8 cellular contexts compared by ENCODE assay signal in the genomic region with DNA sequence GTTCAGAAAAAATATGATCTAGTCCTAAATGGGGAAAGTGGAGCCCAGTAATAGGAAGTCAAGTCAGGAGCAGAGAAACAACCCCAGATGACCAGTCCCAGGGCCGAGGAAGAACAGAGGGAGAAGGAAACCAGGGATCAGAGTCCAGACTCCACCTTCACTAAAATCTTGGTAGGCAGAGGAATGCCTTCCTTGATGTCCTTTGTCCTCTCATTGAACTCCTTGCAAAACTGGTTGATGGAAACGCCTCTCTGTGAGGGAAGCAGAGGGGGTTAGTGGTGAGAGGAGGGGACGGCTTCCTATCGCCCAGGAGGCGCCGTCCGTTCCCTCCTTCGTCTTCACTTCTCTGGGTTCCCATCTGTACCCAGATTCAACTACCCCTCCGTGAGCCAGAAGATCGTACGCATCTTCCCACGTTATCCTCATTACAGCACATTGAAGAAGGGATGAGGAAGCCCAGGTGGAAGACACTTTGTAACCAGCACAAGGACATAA. TPM values are rescaled to one million over a fixed set of nuclear protein-coding genes. Genes with fewer than 3 reads are reported as not detected.
DNase-seq lines count a peak whose midpoint lies in the region; ATAC-seq, FAIRE-seq and TF ChIP-seq lines count a peak whose summit lies in the region.

No MANE protein-coding gene starts in this region.

- no peaks in the 10 kb centered on the region for H3K27me3 ChIP-seq in brain microvascular endothelial cell (replicated peaks)

- DNase-seq in A172 (ENCODE audit: low spot score) (peak; percentile 5), brain microvascular endothelial cell (no peak), mesothelial cell of epicardium (ENCODE audit: low spot score in 2 of 2, unreplicated experiment in 2 of 2) (no peak), HTR-8/SVneo (ENCODE audit: insufficient read length, low spot score) (no peak), COR-L47 (lab: John Stamatoyannopoulos, UW) (no peak)

- peak overlapping the region; percentile 82 for H3K27ac ChIP-seq in brain microvascular endothelial cell

- H3K4me3 ChIP-seq in brain microvascular endothelial cell (ENCODE audit: low read depth, low read length) = peak overlapping the region; percentile 92

- H3K4me3 Mint-ChIP-seq in mesothelial cell of epicardium = peak overlapping the region; percentile 85

- FAIRE-seq in HTR-8/SVneo (lab: Jason Lieb, UNC) = no peak

- H3K27ac Mint-ChIP-seq in mesothelial cell of epicardium = peak overlapping the region; percentile 97

- no peak for TF ChIP-seq CTCF in brain microvascular endothelial cell (IDR thresholded peaks at IDR 0.05; ENCODE audit: low read depth, low read length, missing control alignments)
- TF ChIP-seq CTCF in mesothelial cell of epicardium (IDR thresholded peaks at IDR 0.05; ENCODE audit: unreplicated experiment) = no peak

- H3K4me1 Mint-ChIP-seq in mesothelial cell of epicardium = peaks cover 9% of the 10 kb centered on the region

- ATAC-seq in HG02970 (IDR thresholded peaks at IDR 0.05; ENCODE audit: low FRiP score, unreplicated experiment) (peak; percentile 11), GM21717 (IDR thresholded peaks at IDR 0.05; ENCODE audit: unreplicated experiment) (no peak), HG03460 (IDR thresholded peaks at IDR 0.05; ENCODE audit: unreplicated experiment) (no peak)

- peaks cover 14% of the 10 kb centered on the region for H3K36me3 ChIP-seq in brain microvascular endothelial cell (replicated peaks)

- no peaks in the 10 kb centered on the region for H3K27me3 Mint-ChIP-seq in mesothelial cell of epicardium (ENCODE audit: low read depth)

- H3K9me3 Mint-ChIP-seq in mesothelial cell of epicardium = peaks cover 3% of the 10 kb centered on the region

- in situ Hi-C loops in brain microvascular endothelial cell (cut with HindIII; ENCODE audit: low pct_ligation_motif_present, low sequenced_read_pairs) = no loop called here

- peaks cover 21% of the 10 kb centered on the region for H3K36me3 Mint-ChIP-seq in mesothelial cell of epicardium

RNA-seq across cellular contexts. Expression of a gene that starts 0.6 kb away (rescaled TPM):
- 80.0 and 127 TPM in 2 replicates for total RNA-seq in A172 (2014; rRNA removed; shearing (Covaris generic))
- total RNA-seq in mesothelial cell of epicardium = 49.0 to 53.1 TPM (median 49.7 TPM) in 3 replicates

RNA-seq across cellular contexts. Expression of a gene that starts 17.2 kb away (rescaled TPM):
- not detected in 2 replicates for total RNA-seq in A172 (2014; rRNA removed; shearing (Covaris generic))
- 1.00 to 1.2 TPM (median 1.1 TPM) in 3 replicates for total RNA-seq in mesothelial cell of epicardium

RNA-seq across cellular contexts. Expression of a gene that starts 28.6 kb away (rescaled TPM):
- 13.3 and 16.1 TPM in 2 replicates for total RNA-seq in A172 (2014; rRNA removed; shearing (Covaris generic))
- 17.3 to 18.2 TPM (median 17.9 TPM) in 3 replicates for total RNA-seq in mesothelial cell of epicardium

RNA-seq across cellular contexts. Expression of a gene that starts 42.2 kb away (rescaled TPM):
- 76.7 and 79.7 TPM in 2 replicates for total RNA-seq in A172 (2014; rRNA removed; shearing (Covaris generic))
- 40.8 to 47.2 TPM (median 42.9 TPM) in 3 replicates for total RNA-seq in mesothelial cell of epicardium
